ENCODE assay signal across 12 cellular contexts in the genomic region with DNA sequence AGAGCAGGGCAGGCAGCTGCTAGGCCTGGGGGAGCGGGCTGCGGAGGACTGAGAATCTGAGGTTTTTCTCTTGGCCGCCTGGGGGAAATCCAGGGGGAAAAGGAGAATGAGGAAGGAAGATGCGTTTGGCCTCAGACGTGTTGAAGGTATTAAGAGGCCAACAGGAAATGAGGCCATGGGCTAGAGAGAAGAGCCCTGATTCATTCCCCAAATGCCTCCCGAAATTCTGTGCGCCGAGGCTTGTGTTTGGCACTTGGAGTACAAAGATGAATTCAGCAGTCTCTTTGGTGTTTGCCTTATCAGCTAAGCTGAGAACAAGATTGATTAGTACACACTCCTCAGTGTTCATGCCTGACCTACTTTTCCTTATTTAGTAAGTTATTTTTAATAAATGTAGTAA. TPM values are rescaled to one million over a fixed set of nuclear protein-coding genes. Genes with fewer than 3 reads are reported as not detected.
A peak's percentile ranks its signal among the peaks of the same experiment; 100 is the strongest.
DNase-seq lines count a peak whose midpoint lies in the region; ATAC-seq and TF ChIP-seq lines count a peak whose summit lies in the region.
"Not testable (repeated sequence)": the region's sequence is repeated elsewhere in the genome, so short reads cannot be mapped to it uniquely, and the experiment has no call there.
"Had no signal": no experiment of that assay in that cellular context is flagged by ENCODE, and none has a peak within 500 bp of the region (broad histone marks: within the 10 kb centered on the region; RNA-seq: fewer than 3 reads in every experiment).

No MANE protein-coding gene starts in this region.

- ATAC-seq in HG02610 (IDR thresholded peaks at IDR 0.05; ENCODE audit: unreplicated experiment) (peak; percentile 22), heart left ventricle (peak; percentile 25 to 46 (median 40)), left ventricle myocardium superior (peak; percentile 45), left lung (peak; percentile 1), psoas muscle (peak; percentile 21 to 29 (median 24))

- H3K9me3 ChIP-seq in esophagus squamous epithelium, heart left ventricle, left lung, psoas muscle: not testable (repeated sequence)

- H3K36me3 ChIP-seq in esophagus squamous epithelium; heart left ventricle; left lung; psoas muscle (ENCODE audit: insufficient read depth in 1 of 2, low read depth in 1 of 2): not testable (repeated sequence)

- not testable (repeated sequence) for TF ChIP-seq CTCF in esophagus squamous epithelium (IDR thresholded peaks at IDR 0.05); heart left ventricle (IDR thresholded peaks at IDR 0.05); left lung (IDR thresholded peaks at IDR 0.05); psoas muscle (IDR thresholded peaks at IDR 0.05)

- H3K4me3 ChIP-seq in esophagus squamous epithelium, heart left ventricle, left lung, psoas muscle: not testable (repeated sequence)

- not testable (repeated sequence) for TF ChIP-seq POLR2A in esophagus squamous epithelium (IDR thresholded peaks at IDR 0.05); heart left ventricle (IDR thresholded peaks at IDR 0.05)

- H3K27ac ChIP-seq in esophagus squamous epithelium (peak overlapping the region in 3 of 4 donors; percentile 56 to 81 (median 62)), psoas muscle (peak overlapping the region; percentile 68)
- not testable (repeated sequence) for H3K27ac ChIP-seq in heart left ventricle, left lung

- no CpG with 5 or more reads among the region's 8 CpGs for WGBS in esophagus squamous epithelium, 2 donors
- no CpG with 5 or more reads among the region's 8 CpGs for WGBS in heart left ventricle, 4 donors
- no CpG with 5 or more reads among the region's 8 CpGs for WGBS in psoas muscle, 3 donors

- not testable (repeated sequence) for H3K27me3 ChIP-seq in esophagus squamous epithelium; heart left ventricle; left lung; psoas muscle (ENCODE audit: insufficient read depth in 3 of 3, low read length in 2 of 3)

- intact Hi-C loops in esophagus squamous epithelium (cut with DNase I); heart left ventricle (cut with DNase I); left ventricle myocardium superior (cut with micrococcal nuclease); left lung (cut with DNase I); psoas muscle (cut with DNase I): not testable (repeated sequence)

- peaks cover 7 to 34% (median 10%) of the 10 kb centered on the region in 3 donors for H3K4me1 ChIP-seq in esophagus squamous epithelium
- H3K4me1 ChIP-seq in heart left ventricle, result peaks cover 3 to 14% (median 6%) of the 10 kb centered on the region in 12 donors
- H3K4me1 ChIP-seq in left lung, psoas muscle: not testable (repeated sequence)

- DNase-seq in esophagus squamous epithelium (lab: John Stamatoyannopoulos, UW); heart left ventricle; left ventricle myocardium superior; left lung; psoas muscle: not testable (repeated sequence)

RNA-seq across cellular contexts. Expression of gene DTX2, which starts 4.4 kb away (rescaled TPM):
- total RNA-seq in esophagus squamous epithelium, result 100 to 1,000 TPM in 1 of 4 donors, 10 to 100 TPM in 3; 38.7 to 107 (median 59.7) TPM
- 10 to 100 TPM in 4 of 9 donors, 1 to 10 TPM in 5; 6.2 to 23.0 (median 8.8) TPM for total RNA-seq in heart left ventricle
- 10 to 100 TPM; 13.8 to 14.6 TPM for polyA plus RNA-seq in heart left ventricle
- total RNA-seq in left ventricle myocardium superior, result 9.3 TPM
- total RNA-seq in left lung, result 10 to 100 TPM; 28.1 to 40.9 TPM
- total RNA-seq in psoas muscle, result 10 to 100 TPM; 10.5 to 15.7 (median 14.6) TPM
- polyA plus RNA-seq in psoas muscle, result 10 to 100 TPM; 12.8 to 21.5 (median 18.1) TPM

RNA-seq across cellular contexts. Expression of gene ZP3, which starts 41.2 kb away (rescaled TPM):
- total RNA-seq in esophagus squamous epithelium (1 to 10 TPM; 3.8 to 7.9 (median 4.4) TPM), heart left ventricle (1 to 10 TPM in 1 of 9 donors, under 1 TPM in 5, not detected in 3; 0.24 to 8.1 (median 0.64) TPM), left ventricle myocardium superior (not detected), left lung (1 to 10 TPM; 2.9 to 3.3 TPM), psoas muscle (10 to 100 TPM in 1 of 4 donors, 1 to 10 TPM in 1, under 1 TPM in 1, not detected in 1; 0.96 to 12.3 (median 4.0) TPM)
- polyA plus RNA-seq in heart left ventricle (1 to 10 TPM in 1 of 2 donors, under 1 TPM in 1; 0.53 to 1.3 TPM), psoas muscle (under 1 TPM; 0.23 to 0.52 (median 0.32) TPM)

RNA-seq across cellular contexts. Expression of gene UPK3B, which starts 44.4 kb away (rescaled TPM):
- total RNA-seq in esophagus squamous epithelium (10 to 100 TPM in 3 of 4 donors, 1 to 10 TPM in 1; 9.2 to 34.9 (median 23.8) TPM), heart left ventricle (100 to 1,000 TPM in 1 of 9 donors, under 1 TPM in 2, not detected in 6; 0.32 to 238 (median 0.63) TPM), left ventricle myocardium superior (2.2 TPM), left lung (10 to 100 TPM in 1 of 2 donors, 1 to 10 TPM in 1; 5.5 to 15.9 TPM), psoas muscle (under 1 TPM in 3 of 4 donors, not detected in 1; 0.48 to 0.91 (median 0.77) TPM)
- polyA plus RNA-seq in heart left ventricle (under 1 TPM; 0.19 to 0.24 TPM), psoas muscle (under 1 TPM; 0.12 to 0.23 (median 0.13) TPM)
- total RNA-seq: A673, Daoy, IMR-90 had no signal
- polyA plus RNA-seq: AG04450; CD14-positive monocyte; CD4-positive, alpha-beta memory T cell had no signal

RNA-seq across cellular contexts. Expression of gene SSC4D, which starts 56.5 kb away (rescaled TPM):
- total RNA-seq in esophagus squamous epithelium (under 1 TPM in 1 of 4 donors, not detected in 3; 0.48 TPM), heart left ventricle (1 to 10 TPM in 1 of 9 donors, under 1 TPM in 8; 0.23 to 1.2 (median 0.67) TPM), left ventricle myocardium superior (0.55 TPM), left lung (1 to 10 TPM in 1 of 2 donors, under 1 TPM in 1; 0.76 to 1.8 TPM), psoas muscle (1 to 10 TPM in 1 of 4 donors, under 1 TPM in 3; 0.79 to 1.0 (median 0.86) TPM)
- polyA plus RNA-seq in heart left ventricle (1 to 10 TPM; 1.1 to 1.6 TPM), psoas muscle (1 to 10 TPM; 1.3 to 3.3 (median 2.7) TPM)
- total RNA-seq: CD4-positive, alpha-beta memory T cell had no signal
